Comparison of ENCODE assay signal across 7 cellular contexts in genomic region chrX:35919536-35920309, GRCh38. TPM values are rescaled to one million over a fixed set of nuclear protein-coding genes. Genes with fewer than 3 reads are reported as not detected.
DNase-seq lines count a peak whose midpoint lies in the region; ATAC-seq and TF ChIP-seq lines count a peak whose summit lies in the region.

CFAP47 (plus strand) TSS chrX:35919734; CDS start chrX:35919800, 66 bp downstream.

- peak within 1 kb of the TSS; percentile 80 for H3K4me2 ChIP-seq in skeletal muscle satellite cell (ENCODE audit: low read length)

- H3K9me3 Mint-ChIP-seq in stimulated activated memory B cell treated with anti-CD40 and anti-IgM and Interleukin-4, amounts not matched to agents 10 μg/mL and 1 μg/mL and 100 μg/mL, for 72 hours: no peaks in the 10 kb centered on the region

- no peak within 1 kb of the TSS for H3K4me3 Mint-ChIP-seq in stimulated activated memory B cell treated with anti-CD40 and anti-IgM and Interleukin-4, amounts not matched to agents 10 μg/mL and 1 μg/mL and 100 μg/mL, for 72 hours

- DNase-seq in SK-N-DZ (ENCODE audit: low spot score) (peak; percentile 26), DMS79 (lab: John Stamatoyannopoulos, UW) (no peak)

- H3K9me3 ChIP-seq in iPS-20b (ENCODE audit: insufficient read depth, low read depth, low read length) (no peaks in the 10 kb centered on the region; the same call in 1 of the 2 replicates), skeletal muscle satellite cell (replicated peaks; ENCODE audit: low read length) (no peaks in the 10 kb centered on the region)

- H3K4me1 Mint-ChIP-seq in stimulated activated memory B cell treated with anti-CD40 and anti-IgM and Interleukin-4, amounts not matched to agents 10 μg/mL and 1 μg/mL and 100 μg/mL, for 72 hours: no peaks in the 10 kb centered on the region

- H3K27me3 ChIP-seq in iPS-20b (ENCODE audit: insufficient read depth, low read length) (peaks cover 7% of the 10 kb centered on the region; the same call in 1 of the 2 replicates), skeletal muscle satellite cell (ENCODE audit: control insufficient read depth, insufficient read depth, low read length) (no peaks in the 10 kb centered on the region)

- H3K27ac ChIP-seq in iPS-20b (ENCODE audit: low read length): no peak within 1 kb of the TSS

- H3K27ac Mint-ChIP-seq in stimulated activated memory B cell treated with anti-CD40 and anti-IgM and Interleukin-4, amounts not matched to agents 10 μg/mL and 1 μg/mL and 100 μg/mL, for 72 hours: no peak within 1 kb of the TSS

- no peaks in the 10 kb centered on the region for H3K36me3 Mint-ChIP-seq in stimulated activated memory B cell treated with anti-CD40 and anti-IgM and Interleukin-4, amounts not matched to agents 10 μg/mL and 1 μg/mL and 100 μg/mL, for 72 hours

- H3K4me1 ChIP-seq in iPS-20b (ENCODE audit: insufficient read depth, low read length) (no peaks in the 10 kb centered on the region), skeletal muscle satellite cell (ENCODE audit: control insufficient read depth, insufficient read depth, low read length) (no peaks in the 10 kb centered on the region)

- no peak for TF ChIP-seq EP300 in Ishikawa (IDR thresholded peaks at IDR 0.05; ENCODE audit: borderline replicate concordance)

- H3K36me3 ChIP-seq in iPS-20b (ENCODE audit: insufficient read depth, low read depth, low read length): no peaks in the 10 kb centered on the region
- no peaks in the 10 kb centered on the region for H3K36me3 ChIP-seq in skeletal muscle satellite cell (ENCODE audit: insufficient read depth, low read length)

- H3K9ac ChIP-seq in iPS-20b (ENCODE audit: low read depth, low read length) (peak within 1 kb of the TSS; percentile 48; the same call in 1 of the 2 replicates), skeletal muscle satellite cell (ENCODE audit: low read depth, low read length) (peak within 1 kb of the TSS; percentile 12)

- H3K4me3 ChIP-seq in iPS-20b (ENCODE audit: low read length) (peak within 1 kb of the TSS; percentile 82), skeletal muscle satellite cell (ENCODE audit: low read length) (peak within 1 kb of the TSS; percentile 65)

- no peaks in the 10 kb centered on the region for H3K27me3 Mint-ChIP-seq in stimulated activated memory B cell treated with anti-CD40 and anti-IgM and Interleukin-4, amounts not matched to agents 10 μg/mL and 1 μg/mL and 100 μg/mL, for 72 hours

- no peak for ATAC-seq in GM18909 (IDR thresholded peaks at IDR 0.05; ENCODE audit: poor library complexity, unreplicated experiment)
- ATAC-seq in stimulated activated memory B cell treated with anti-CD40 and anti-IgM and Interleukin-4, amounts not matched to agents 10 μg/mL and 1 μg/mL and 100 μg/mL, for 72 hours: no peak

- no peak for TF ChIP-seq RAD21 in Ishikawa (IDR thresholded peaks at IDR 0.05; ENCODE audit: low read depth)

TF ChIP-seq in Ishikawa, 13 proteins besides CTCF, POLR2A, EP300 and RAD21:
- TF ChIP-seq USF1 (IDR thresholded peaks at IDR 0.05) (no peak), NFIC (IDR thresholded peaks at IDR 0.05) (no peak), TEAD4 (IDR thresholded peaks at IDR 0.05) (no peak), TCF12 (IDR thresholded peaks at IDR 0.05; ENCODE audit: low read depth) (no peak)
- TF ChIP-seq, protein P1, sequence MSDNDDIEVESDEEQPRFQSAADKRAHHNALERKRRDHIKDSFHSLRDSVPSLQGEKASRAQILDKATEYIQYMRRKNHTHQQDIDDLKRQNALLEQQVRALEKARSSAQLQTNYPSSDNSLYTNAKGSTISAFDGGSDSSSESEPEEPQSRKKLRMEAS (IDR thresholded peaks at IDR 0.05): 0 out of 2 replicates have a peak, but pooled peaks have one; percentile 37
- TF ChIP-seq, protein P2, sequence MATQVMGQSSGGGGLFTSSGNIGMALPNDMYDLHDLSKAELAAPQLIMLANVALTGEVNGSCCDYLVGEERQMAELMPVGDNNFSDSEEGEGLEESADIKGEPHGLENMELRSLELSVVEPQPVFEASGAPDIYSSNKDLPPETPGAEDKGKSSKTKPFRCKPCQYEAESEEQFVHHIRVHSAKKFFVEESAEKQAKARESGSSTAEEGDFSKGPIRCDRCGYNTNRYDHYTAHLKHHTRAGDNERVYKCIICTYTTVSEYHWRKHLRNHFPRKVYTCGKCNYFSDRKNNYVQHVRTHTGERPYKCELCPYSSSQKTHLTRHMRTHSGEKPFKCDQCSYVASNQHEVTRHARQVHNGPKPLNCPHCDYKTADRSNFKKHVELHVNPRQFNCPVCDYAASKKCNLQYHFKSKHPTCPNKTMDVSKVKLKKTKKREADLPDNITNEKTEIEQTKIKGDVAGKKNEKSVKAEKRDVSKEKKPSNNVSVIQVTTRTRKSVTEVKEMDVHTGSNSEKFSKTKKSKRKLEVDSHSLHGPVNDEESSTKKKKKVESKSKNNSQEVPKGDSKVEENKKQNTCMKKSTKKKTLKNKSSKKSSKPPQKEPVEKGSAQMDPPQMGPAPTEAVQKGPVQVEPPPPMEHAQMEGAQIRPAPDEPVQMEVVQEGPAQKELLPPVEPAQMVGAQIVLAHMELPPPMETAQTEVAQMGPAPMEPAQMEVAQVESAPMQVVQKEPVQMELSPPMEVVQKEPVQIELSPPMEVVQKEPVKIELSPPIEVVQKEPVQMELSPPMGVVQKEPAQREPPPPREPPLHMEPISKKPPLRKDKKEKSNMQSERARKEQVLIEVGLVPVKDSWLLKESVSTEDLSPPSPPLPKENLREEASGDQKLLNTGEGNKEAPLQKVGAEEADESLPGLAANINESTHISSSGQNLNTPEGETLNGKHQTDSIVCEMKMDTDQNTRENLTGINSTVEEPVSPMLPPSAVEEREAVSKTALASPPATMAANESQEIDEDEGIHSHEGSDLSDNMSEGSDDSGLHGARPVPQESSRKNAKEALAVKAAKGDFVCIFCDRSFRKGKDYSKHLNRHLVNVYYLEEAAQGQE (IDR thresholded peaks at IDR 0.05; ENCODE audit: low read depth): no peak

RNA-seq across cellular contexts. Expression of gene CFAP47, which starts in this region (rescaled TPM):
- polyA plus RNA-seq in SK-N-DZ (2014; cell fraction: cytosol; rRNA removed): not detected in 2 replicates
- 0.01 and 0.11 TPM in 2 replicates for polyA plus RNA-seq in SK-N-DZ (2014; cell fraction: nucleus; rRNA removed)
- not detected in 2 replicates for total RNA-seq in skeletal muscle satellite cell (2012; rRNA removed)
